In the genomic region with DNA sequence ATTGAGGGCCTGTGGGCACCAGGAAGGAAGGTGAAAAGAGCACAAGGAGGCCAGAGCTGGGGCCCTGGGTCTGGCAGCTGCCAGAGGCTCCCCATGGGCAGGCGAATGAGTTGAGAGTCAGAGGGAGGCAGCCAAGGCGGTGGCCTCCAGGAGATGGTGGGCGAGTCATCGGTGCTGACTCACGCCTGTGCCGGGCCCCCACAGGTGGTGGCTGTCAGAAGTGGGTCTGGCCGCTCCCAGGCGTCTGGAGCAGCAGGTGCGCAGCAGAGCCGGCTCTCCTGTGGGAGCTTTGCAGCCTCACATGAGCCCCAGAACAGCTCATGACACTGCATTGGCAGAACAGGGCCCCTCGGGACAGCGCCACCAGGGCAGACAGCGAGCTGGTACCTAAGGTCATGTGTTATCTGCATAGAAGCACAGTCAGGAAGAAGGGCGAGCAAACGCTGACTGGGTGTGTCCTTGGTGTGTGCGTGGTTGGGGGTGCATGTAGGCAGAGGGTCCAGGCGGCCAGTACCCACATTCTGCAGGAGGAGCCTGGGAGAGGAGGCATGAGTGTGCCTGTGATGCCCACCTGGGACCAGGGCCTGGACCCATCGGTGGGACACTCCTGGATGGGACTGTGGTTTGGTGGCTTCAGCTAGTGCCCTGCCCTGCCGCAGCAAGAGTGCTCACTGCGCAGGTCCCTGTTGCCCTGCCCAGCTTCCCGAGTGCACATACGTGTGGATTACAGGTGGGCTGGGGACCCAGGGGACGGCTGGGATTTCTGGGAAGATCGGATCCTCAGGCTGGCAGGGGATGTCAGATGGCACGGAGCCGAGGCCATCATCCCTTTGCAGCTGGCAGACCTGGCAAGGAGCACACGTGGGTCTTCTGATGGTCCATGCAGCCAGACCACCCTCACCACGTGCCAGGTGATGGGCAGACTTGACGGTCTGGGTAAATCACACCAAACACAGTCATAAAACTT, we compare ENCODE assay signal across 14 cellular contexts.
DNase-seq lines count a peak whose midpoint lies in the region; ATAC-seq and TF ChIP-seq lines count a peak whose summit lies in the region.
"Had no signal": no experiment of that assay in that cellular context is flagged by ENCODE, and none has a peak within 500 bp of the region (broad histone marks: within the 10 kb centered on the region; RNA-seq: fewer than 3 reads in every experiment).

No MANE protein-coding gene starts in this region.

- H3K4me3 Mint-ChIP-seq in endodermal cell = no peak overlapping the region
- H3K4me3 Mint-ChIP-seq: effector memory CD8-positive, alpha-beta T cell; memory B cell; natural killer cell treated with Interleukin-12 subunit alpha and Interleukin-12 subunit beta and Interleukin-15 and Interleukin-18, amount 100 ng/mL, for 72 hours had no signal

- H3K27ac ChIP-seq in heart right ventricle (no peak overlapping the region), endodermal cell (ENCODE audit: low read depth, low read length) (no peak overlapping the region), upper lobe of right lung (no peak overlapping the region)
- H3K27ac ChIP-seq: heart left ventricle had no signal

- H3K9me3 ChIP-seq in heart right ventricle (no peaks in the 10 kb centered on the region), endodermal cell (ENCODE audit: control insufficient read depth, low read length) (no peaks in the 10 kb centered on the region), upper lobe of right lung (no peaks in the 10 kb centered on the region)
- H3K9me3 ChIP-seq: heart left ventricle had no signal

- H3K27me3 Mint-ChIP-seq in endodermal cell (ENCODE audit: insufficient read depth) = no peaks in the 10 kb centered on the region

- ATAC-seq in Right ventricle myocardium inferior (no peak), heart right ventricle (no peak), upper lobe of right lung (peak; percentile 6)
- ATAC-seq: effector memory CD8-positive, alpha-beta T cell; heart left ventricle had no signal

- H3K27ac Mint-ChIP-seq in endodermal cell = no peak overlapping the region
- H3K27ac Mint-ChIP-seq: effector memory CD8-positive, alpha-beta T cell; memory B cell; natural killer cell treated with Interleukin-12 subunit alpha and Interleukin-12 subunit beta and Interleukin-15 and Interleukin-18, amount 100 ng/mL, for 72 hours had no signal

- H3K9ac ChIP-seq in endodermal cell (ENCODE audit: extremely low read depth, low read length, poor library complexity, severe bottlenecking) = no peak overlapping the region

- intact Hi-C loops in Right ventricle myocardium inferior (cut with DNase I) (no loop called here), heart right ventricle (cut with DNase I) (no loop called here), upper lobe of right lung (cut with DNase I) (no loop called here)

- no peaks in the 10 kb centered on the region for H3K9me3 Mint-ChIP-seq in endodermal cell
- H3K9me3 Mint-ChIP-seq: effector memory CD8-positive, alpha-beta T cell; memory B cell; natural killer cell treated with Interleukin-12 subunit alpha and Interleukin-12 subunit beta and Interleukin-15 and Interleukin-18, amount 100 ng/mL, for 72 hours had no signal

- H3K36me3 ChIP-seq in heart right ventricle = no peaks in the 10 kb centered on the region
- H3K36me3 ChIP-seq in endodermal cell (ENCODE audit: control insufficient read depth, insufficient read depth, low read length) = no peaks in the 10 kb centered on the region
- no peaks in the 10 kb centered on the region for H3K36me3 ChIP-seq in upper lobe of right lung
- H3K36me3 ChIP-seq: heart left ventricle had no signal

- 80 to 82% methylated on average over 29 of the region's 29 CpGs for WGBS in heart right ventricle, 2 donors
- WGBS in endodermal cell (ENCODE audit: insufficient coverage in 1 of 2, insufficient read length in 1 of 2), 2 experiments = 87 to 90% methylated on average over 18 to 29 of the region's 29 CpGs

- H3K4me1 ChIP-seq in heart right ventricle (no peaks in the 10 kb centered on the region), endodermal cell (ENCODE audit: control insufficient read depth, insufficient read depth, low read length) (no peaks in the 10 kb centered on the region), upper lobe of right lung (no peaks in the 10 kb centered on the region)
- H3K4me1 ChIP-seq: heart left ventricle had no signal

- H3K4me3 ChIP-seq in heart right ventricle (no peak overlapping the region), endodermal cell (ENCODE audit: low read length) (no peak overlapping the region), upper lobe of right lung (no peak overlapping the region)
- H3K4me3 ChIP-seq: heart left ventricle had no signal

- TF ChIP-seq CTCF in heart right ventricle (IDR thresholded peaks at IDR 0.05) (no peak), endodermal cell (conservative IDR thresholded peaks at IDR 0.05) (no peak), upper lobe of right lung (IDR thresholded peaks at IDR 0.05) (no peak)

- H3K36me3 Mint-ChIP-seq in endodermal cell (ENCODE audit: low read depth) = no peaks in the 10 kb centered on the region
- H3K36me3 Mint-ChIP-seq: memory B cell; natural killer cell treated with Interleukin-12 subunit alpha and Interleukin-12 subunit beta and Interleukin-15 and Interleukin-18, amount 100 ng/mL, for 72 hours had no signal

- peak; percentile 59 for DNase-seq in Right ventricle myocardium inferior (ENCODE audit: missing footprints)
- DNase-seq in heart right ventricle = no peak
- DNase-seq in NCI-H2171 (lab: John Stamatoyannopoulos, UW) = peak; percentile 83
- peak; percentile 63 for DNase-seq in endodermal cell
- peak; percentile 54 for DNase-seq in upper lobe of right lung
- no peak for DNase-seq in NCI-H1105 treated with DMSO at 0.1 percent for 48 hours (lab: John Stamatoyannopoulos, UW)
- DNase-seq in iPS-NIHi7 (ENCODE audit: extremely low spot score) = no peak
- DNase-seq: activated CD8-positive, alpha-beta memory T cell treated with anti-CD3 and anti-CD28 coated beads, Interleukin-2, amount 50 U/mL, for 4 hours; effector memory CD8-positive, alpha-beta T cell; NCI-H187; stimulated activated CD4-positive, alpha-beta T cell treated with anti-CD3 and anti-CD28 coated beads, Interleukin-4, amount 100 ng/mL, for 1 hour had no signal

- H3K27me3 ChIP-seq in heart right ventricle = peaks cover 0 to 43% (median 34%) of the 10 kb centered on the region in 7 donors
- H3K27me3 ChIP-seq in endodermal cell (ENCODE audit: control insufficient read depth, insufficient read depth, low read length, poor library complexity, severe bottlenecking) = peaks cover 4% of the 10 kb centered on the region
- H3K27me3 ChIP-seq in upper lobe of right lung = peaks cover 17% of the 10 kb centered on the region

- peaks cover 4% of the 10 kb centered on the region for H3K4me1 Mint-ChIP-seq in endodermal cell
- H3K4me1 Mint-ChIP-seq: memory B cell had no signal

Comparison
In these comparisons a context has a peak if more than half of its experiments do, and no peak if none do; other contexts are left out.
1. DNase-seq: peak in Right ventricle myocardium inferior (single experiment), NCI-H2171 (single experiment), endodermal cell (single experiment) and upper lobe of right lung (single experiment); none in heart right ventricle (0 of 2), NCI-H1105 treated with DMSO at 0.1 percent for 48 hours (single experiment) and iPS-NIHi7 (single experiment).